21 cellular contexts compared by ENCODE assay signal in the genomic region with DNA sequence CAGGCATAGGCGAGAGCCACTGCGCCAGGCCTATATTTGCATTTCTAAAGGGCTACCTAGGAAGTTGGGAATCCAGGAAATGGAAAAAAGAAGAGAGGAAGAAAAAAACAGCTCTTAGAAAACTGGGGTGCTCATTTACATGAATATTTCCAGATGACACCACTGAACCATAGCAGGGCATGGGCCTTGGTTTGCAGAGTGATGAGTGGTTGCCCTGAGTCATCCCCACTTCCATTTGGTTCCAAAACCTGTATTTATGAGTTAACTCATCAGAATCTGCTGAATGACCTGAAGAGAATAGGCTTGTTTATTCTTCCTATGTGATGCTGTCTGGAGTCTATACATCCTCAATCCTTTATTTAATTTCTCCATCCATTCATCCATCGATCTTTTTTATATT. TPM values are rescaled to one million over a fixed set of nuclear protein-coding genes. Genes with fewer than 3 reads are reported as not detected.
DNase-seq lines count a peak whose midpoint lies in the region; ATAC-seq and TF ChIP-seq lines count a peak whose summit lies in the region.
"Had no signal": no experiment of that assay in that cellular context is flagged by ENCODE, and none has a peak within 500 bp of the region (broad histone marks: within the 10 kb centered on the region; RNA-seq: fewer than 3 reads in every experiment).

No MANE protein-coding gene starts in this region.

- no peak overlapping the region for H3K4me3 ChIP-seq in epithelial cell of esophagus (ENCODE audit: low read length)
- H3K4me3 ChIP-seq: left ventricle myocardium inferior had no signal

- ATAC-seq in Right ventricle myocardium inferior (no peak), GM18520 (IDR thresholded peaks at IDR 0.05; ENCODE audit: unreplicated experiment) (no peak), GM18907 (IDR thresholded peaks at IDR 0.05; ENCODE audit: unreplicated experiment) (no peak)
- ATAC-seq: natural killer cell treated with Interleukin-12 subunit alpha and Interleukin-12 subunit beta and Interleukin-15 and Interleukin-18, amount 100 ng/mL, for 72 hours; right cardiac atrium had no signal

- TF ChIP-seq CTCF in epithelial cell of esophagus (IDR thresholded peaks at IDR 0.05; ENCODE audit: insufficient read depth, low read depth, low read length, missing control alignments) (no peak), mesothelial cell of epicardium (IDR thresholded peaks at IDR 0.05; ENCODE audit: unreplicated experiment) (no peak)

- no peaks in the 10 kb centered on the region for H3K9me3 Mint-ChIP-seq in mesothelial cell of epicardium
- H3K9me3 Mint-ChIP-seq in activated T-helper 2 cell treated with anti-CD3 and anti-CD28 coated beads, Interferon-gamma antibody, Interleukin-2, Interleukin-4, amounts not matched to agents 10 μg/mL and 5 μg/mL and 100 μg/mL, durations not matched to agents 14 hours and 24 hours and 36 hours = no peaks in the 10 kb centered on the region
- H3K9me3 Mint-ChIP-seq: CD4-positive, alpha-beta T cell; natural killer cell treated with Interleukin-12 subunit alpha and Interleukin-12 subunit beta and Interleukin-15 and Interleukin-18, amount 100 ng/mL, for 72 hours; T-helper 1 cell treated with Interleukin-12 subunit alpha and Interleukin-12 subunit beta and Interleukin-4 antibody, amounts not matched to agents 30 μg/mL and 1 μg/mL, for 36 hours had no signal

- DNase-seq in EL = peak; percentile 80
- DNase-seq in RKO (ENCODE audit: low spot score) = peak; percentile 16
- DNase-seq in epithelial cell of esophagus (ENCODE audit: low read depth) = peak; percentile 92
- DNase-seq in mesothelial cell of epicardium (ENCODE audit: low spot score in 2 of 2, unreplicated experiment in 2 of 2) = no peak
- DNase-seq in Right ventricle myocardium inferior (ENCODE audit: missing footprints) = no peak
- DNase-seq in activated T-helper 2 cell treated with anti-CD3 and anti-CD28 coated beads, Interferon-gamma antibody, Interleukin-2, Interleukin-4, amounts not matched to agents 10 μg/mL and 5 μg/mL and 100 μg/mL, durations not matched to agents 14 hours and 24 hours and 36 hours (ENCODE audit: low spot score) = no peak
- DNase-seq: activated CD4-positive, alpha-beta T cell treated with anti-CD3 and anti-CD28 coated beads for 48 hours; activated T-cell treated with anti-CD3 and anti-CD28 coated beads, Interleukin-2, amount 50 U/mL, for 48 hours; amygdala; CD4-positive, alpha-beta T cell; head of caudate nucleus; left ventricle myocardium inferior; NCI-H1048; NCI-H2227 treated with DMSO at 0.1 percent for 48 hours; right cardiac atrium; stimulated activated CD4-positive, alpha-beta T cell treated with anti-CD3 and anti-CD28 coated beads, Interleukin-4, amount 100 ng/mL, for 4 hours; stimulated activated naive CD4-positive, alpha-beta T cell had no signal

- H3K4me3 Mint-ChIP-seq in mesothelial cell of epicardium = no peak overlapping the region
- no peak overlapping the region for H3K4me3 Mint-ChIP-seq in activated T-helper 2 cell treated with anti-CD3 and anti-CD28 coated beads, Interferon-gamma antibody, Interleukin-2, Interleukin-4, amounts not matched to agents 10 μg/mL and 5 μg/mL and 100 μg/mL, durations not matched to agents 14 hours and 24 hours and 36 hours (ENCODE audit: low read depth)
- H3K4me3 Mint-ChIP-seq: CD4-positive, alpha-beta T cell; natural killer cell treated with Interleukin-12 subunit alpha and Interleukin-12 subunit beta and Interleukin-15 and Interleukin-18, amount 100 ng/mL, for 72 hours; T-helper 1 cell treated with Interleukin-12 subunit alpha and Interleukin-12 subunit beta and Interleukin-4 antibody, amounts not matched to agents 30 μg/mL and 1 μg/mL, for 36 hours had no signal

- intact Hi-C loops in Right ventricle myocardium inferior (cut with DNase I) = no loop called here
- intact Hi-C loops in activated T-helper 2 cell treated with anti-CD3 and anti-CD28 coated beads, Interferon-gamma antibody, Interleukin-2, Interleukin-4, amounts not matched to agents 10 μg/mL and 5 μg/mL and 100 μg/mL, durations not matched to agents 14 hours and 24 hours and 36 hours (cut with micrococcal nuclease) = no loop called here

- H3K27me3 Mint-ChIP-seq in mesothelial cell of epicardium (ENCODE audit: low read depth) = no peaks in the 10 kb centered on the region
- H3K27me3 Mint-ChIP-seq in activated T-helper 2 cell treated with anti-CD3 and anti-CD28 coated beads, Interferon-gamma antibody, Interleukin-2, Interleukin-4, amounts not matched to agents 10 μg/mL and 5 μg/mL and 100 μg/mL, durations not matched to agents 14 hours and 24 hours and 36 hours (ENCODE audit: low read depth) = no peaks in the 10 kb centered on the region

- H3K4me1 Mint-ChIP-seq in mesothelial cell of epicardium = peaks cover 59% of the 10 kb centered on the region
- no peaks in the 10 kb centered on the region for H3K4me1 Mint-ChIP-seq in activated T-helper 2 cell treated with anti-CD3 and anti-CD28 coated beads, Interferon-gamma antibody, Interleukin-2, Interleukin-4, amounts not matched to agents 10 μg/mL and 5 μg/mL and 100 μg/mL, durations not matched to agents 14 hours and 24 hours and 36 hours (ENCODE audit: low read depth)

- H3K36me3 Mint-ChIP-seq in mesothelial cell of epicardium = peaks cover 21% of the 10 kb centered on the region
- H3K36me3 Mint-ChIP-seq in activated T-helper 2 cell treated with anti-CD3 and anti-CD28 coated beads, Interferon-gamma antibody, Interleukin-2, Interleukin-4, amounts not matched to agents 10 μg/mL and 5 μg/mL and 100 μg/mL, durations not matched to agents 14 hours and 24 hours and 36 hours (ENCODE audit: low read depth) = no peaks in the 10 kb centered on the region
- H3K36me3 Mint-ChIP-seq: natural killer cell treated with Interleukin-12 subunit alpha and Interleukin-12 subunit beta and Interleukin-15 and Interleukin-18, amount 100 ng/mL, for 72 hours had no signal

- peak overlapping the region; percentile 94 for H3K27ac Mint-ChIP-seq in mesothelial cell of epicardium
- no peak overlapping the region for H3K27ac Mint-ChIP-seq in activated T-helper 2 cell treated with anti-CD3 and anti-CD28 coated beads, Interferon-gamma antibody, Interleukin-2, Interleukin-4, amounts not matched to agents 10 μg/mL and 5 μg/mL and 100 μg/mL, durations not matched to agents 14 hours and 24 hours and 36 hours
- H3K27ac Mint-ChIP-seq: CD4-positive, alpha-beta T cell; natural killer cell treated with Interleukin-12 subunit alpha and Interleukin-12 subunit beta and Interleukin-15 and Interleukin-18, amount 100 ng/mL, for 72 hours; T-helper 1 cell treated with Interleukin-12 subunit alpha and Interleukin-12 subunit beta and Interleukin-4 antibody, amounts not matched to agents 30 μg/mL and 1 μg/mL, for 36 hours had no signal

RNA-seq across cellular contexts. Expression of a gene that starts 36.2 kb away (rescaled TPM):
- total RNA-seq in mesothelial cell of epicardium = 12.7 to 13.2 TPM (median 12.9 TPM) in 3 replicates
- total RNA-seq in Right ventricle myocardium inferior = 27.9 TPM
- total RNA-seq in activated T-helper 2 cell treated with anti-CD3 and anti-CD28 coated beads, Interferon-gamma antibody, Interleukin-2, Interleukin-4, amounts not matched to agents 10 μg/mL and 5 μg/mL and 100 μg/mL, durations not matched to agents 14 hours and 24 hours and 36 hours = 1.6 and 2.0 TPM in 2 replicates

RNA-seq across cellular contexts. Expression of a gene that starts 52.8 kb away (rescaled TPM):
- total RNA-seq in mesothelial cell of epicardium (0.40 to 0.54 TPM (median 0.47 TPM) in 3 replicates), Right ventricle myocardium inferior (0.35 TPM)
- 0.18 and 0.27 TPM in 2 replicates for total RNA-seq in activated T-helper 2 cell treated with anti-CD3 and anti-CD28 coated beads, Interferon-gamma antibody, Interleukin-2, Interleukin-4, amounts not matched to agents 10 μg/mL and 5 μg/mL and 100 μg/mL, durations not matched to agents 14 hours and 24 hours and 36 hours

Comparison
In these comparisons a context has a peak if more than half of its experiments do, and no peak if none do; other contexts are left out.
1. DNase-seq: peak in EL (single experiment), RKO (single experiment) and epithelial cell of esophagus (single experiment); none in mesothelial cell of epicardium (0 of 2), Right ventricle myocardium inferior (single experiment) and activated T-helper 2 cell treated with anti-CD3 and anti-CD28 coated beads, Interferon-gamma antibody, Interleukin-2, Interleukin-4, amounts not matched to agents 10 μg/mL and 5 μg/mL and 100 μg/mL, durations not matched to agents 14 hours and 24 hours and 36 hours (single experiment).